In genomic region chr2:175373001-175373727, GRCh38 we compare ENCODE assay signal across 1 cellular context.
TF ChIP-seq lines count a peak whose summit lies in the region.

No MANE protein-coding gene starts in this region.

TF ChIP-seq in HepG2, 621 proteins besides CTCF, POLR2A, EP300 and RAD21 (continued from another document):
- TF ChIP-seq FOXP4 (CRISPR knock-in tag; IDR thresholded peaks at IDR 0.05) (peak; percentile 55; the same call in 1 of the 2 replicates), ZNF501 (CRISPR knock-in tag; IDR thresholded peaks at IDR 0.05) (no peak), MIXL1 (CRISPR knock-in tag; IDR thresholded peaks at IDR 0.05) (peak; percentile 60; the same call in 1 of the 2 replicates), ZNF225 (CRISPR knock-in tag; IDR thresholded peaks at IDR 0.05) (no peak), PHF8 (CRISPR knock-in tag; IDR thresholded peaks at IDR 0.05) (no peak), ZNF512B (CRISPR knock-in tag; IDR thresholded peaks at IDR 0.05; ENCODE audit: borderline replicate concordance) (no peak), SKI (IDR thresholded peaks at IDR 0.05; ENCODE audit: partially characterized antibody) (peak; percentile 56), TSC22D2 (CRISPR knock-in tag; IDR thresholded peaks at IDR 0.05; ENCODE audit: borderline replicate concordance) (no peak), ZNF652 (CRISPR knock-in tag; IDR thresholded peaks at IDR 0.05; ENCODE audit: borderline replicate concordance, low read depth) (peak; percentile 47), ZNF441 (CRISPR knock-in tag; IDR thresholded peaks at IDR 0.05; ENCODE audit: borderline replicate concordance) (0 out of 2 replicates have a peak, but pooled peaks have one; percentile 22), MAFF (IDR thresholded peaks at IDR 0.05; ENCODE audit: low read depth, low read length) (peak; percentile 39; the same call in 1 of the 2 replicates)
- TF ChIP-seq, protein P1, sequence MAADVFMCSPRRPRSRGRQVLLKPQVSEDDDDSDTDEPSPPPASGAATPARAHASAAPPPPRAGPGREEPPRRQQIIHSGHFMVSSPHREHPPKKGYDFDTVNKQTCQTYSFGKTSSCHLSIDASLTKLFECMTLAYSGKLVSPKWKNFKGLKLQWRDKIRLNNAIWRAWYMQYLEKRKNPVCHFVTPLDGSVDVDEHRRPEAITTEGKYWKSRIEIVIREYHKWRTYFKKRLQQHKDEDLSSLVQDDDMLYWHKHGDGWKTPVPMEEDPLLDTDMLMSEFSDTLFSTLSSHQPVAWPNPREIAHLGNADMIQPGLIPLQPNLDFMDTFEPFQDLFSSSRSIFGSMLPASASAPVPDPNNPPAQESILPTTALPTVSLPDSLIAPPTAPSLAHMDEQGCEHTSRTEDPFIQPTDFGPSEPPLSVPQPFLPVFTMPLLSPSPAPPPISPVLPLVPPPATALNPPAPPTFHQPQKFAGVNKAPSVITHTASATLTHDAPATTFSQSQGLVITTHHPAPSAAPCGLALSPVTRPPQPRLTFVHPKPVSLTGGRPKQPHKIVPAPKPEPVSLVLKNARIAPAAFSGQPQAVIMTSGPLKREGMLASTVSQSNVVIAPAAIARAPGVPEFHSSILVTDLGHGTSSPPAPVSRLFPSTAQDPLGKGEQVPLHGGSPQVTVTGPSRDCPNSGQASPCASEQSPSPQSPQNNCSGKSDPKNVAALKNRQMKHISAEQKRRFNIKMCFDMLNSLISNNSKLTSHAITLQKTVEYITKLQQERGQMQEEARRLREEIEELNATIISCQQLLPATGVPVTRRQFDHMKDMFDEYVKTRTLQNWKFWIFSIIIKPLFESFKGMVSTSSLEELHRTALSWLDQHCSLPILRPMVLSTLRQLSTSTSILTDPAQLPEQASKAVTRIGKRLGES (CRISPR knock-in tag; IDR thresholded peaks at IDR 0.05; ENCODE audit: borderline replicate concordance), result no peak
- TF ChIP-seq, protein P2, sequence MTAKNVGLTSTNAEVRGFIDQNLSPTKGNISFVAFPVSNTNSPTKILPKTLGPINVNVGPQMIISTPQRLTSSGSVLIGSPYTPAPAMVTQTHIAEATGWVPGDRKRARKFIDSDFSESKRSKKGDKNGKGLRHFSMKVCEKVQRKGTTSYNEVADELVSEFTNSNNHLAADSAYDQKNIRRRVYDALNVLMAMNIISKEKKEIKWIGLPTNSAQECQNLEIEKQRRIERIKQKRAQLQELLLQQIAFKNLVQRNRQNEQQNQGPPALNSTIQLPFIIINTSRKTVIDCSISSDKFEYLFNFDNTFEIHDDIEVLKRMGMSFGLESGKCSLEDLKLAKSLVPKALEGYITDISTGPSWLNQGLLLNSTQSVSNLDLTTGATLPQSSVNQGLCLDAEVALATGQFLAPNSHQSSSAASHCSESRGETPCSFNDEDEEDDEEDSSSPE (CRISPR knock-in tag; IDR thresholded peaks at IDR 0.05), result no peak
TF ChIP-seq in HepG2: peak in this region for 35.
